29 cellular contexts compared by ENCODE assay signal in the genomic region with DNA sequence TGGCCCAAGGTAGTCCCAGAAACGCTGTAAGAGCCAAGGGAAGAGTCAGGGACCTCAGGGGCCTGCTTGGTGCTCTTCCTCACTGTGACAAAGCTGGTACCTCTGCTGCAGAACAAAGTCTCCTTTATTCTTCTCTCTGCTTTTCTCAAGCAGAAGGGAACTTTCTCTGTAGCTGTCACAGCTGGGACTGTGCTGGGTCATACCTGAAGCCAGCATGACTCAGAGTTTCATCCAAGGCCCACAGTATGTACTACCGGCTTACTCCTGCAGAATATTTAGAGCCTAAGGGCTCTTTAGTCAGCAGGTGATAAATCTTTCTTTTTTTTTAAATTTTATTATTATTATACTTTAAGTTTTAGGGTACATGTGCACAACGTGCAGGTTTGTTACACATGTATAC.
DNase-seq lines count a peak whose midpoint lies in the region; ATAC-seq and TF ChIP-seq lines count a peak whose summit lies in the region.
"Had no signal": no experiment of that assay in that cellular context is flagged by ENCODE, and none has a peak within 500 bp of the region (broad histone marks: within the 10 kb centered on the region; RNA-seq: fewer than 3 reads in every experiment).

No MANE protein-coding gene starts in this region.

- H2AFZ ChIP-seq in GM23248 (no peak overlapping the region), hepatocyte (no peak overlapping the region)

- peak; percentile 13 for DNase-seq in EL
- peak; percentile 30 for DNase-seq in GM23248
- DNase-seq in RPMI7951 (ENCODE audit: low read depth), result peak; percentile 3
- DNase-seq in hepatocyte (ENCODE audit: low spot score), result peak; percentile 11
- DNase-seq in stimulated activated naive CD8-positive, alpha-beta T cell treated with anti-CD3 and anti-CD28 coated beads, Interleukin-15, Interleukin-2, amounts not matched to agents 100 U/mL and 50 U/mL, for 24 hours, result no peak
- DNase-seq: activated CD4-positive, alpha-beta T cell treated with anti-CD3 and anti-CD28 coated beads for 36 hours; activated CD8-positive, alpha-beta memory T cell treated with anti-CD3 and anti-CD28 coated beads for 24 hours; activated effector memory CD4-positive, alpha-beta T cell treated with Interleukin-2 at 50 U/mL for 16 hours; activated naive CD8-positive, alpha-beta T cell treated with anti-CD3 and anti-CD28 coated beads for 36 hours; AML-193; CD4-positive, alpha-beta T cell; central memory CD4-positive, alpha-beta T cell; KG1; NCI-H1417 treated with DMSO at 0.1 percent for 48 hours; NCI-H345; NCI-H748 treated with DMSO at 0.1 percent for 48 hours; nephron progenitor cell; small intestine; stimulated activated CD4-positive, alpha-beta T cell treated with anti-CD3 and anti-CD28 coated beads, Interleukin-1b, Interleukin-23, amount 100 ng/mL, for 48 hours; stimulated activated CD8-positive, alpha-beta memory T cell treated with anti-CD3 and anti-CD28 coated beads, Interleukin-4, amount 100 ng/mL, for 48 hours; stomach; T-helper 17 cell; thyroid gland had no signal

- no peak overlapping the region for H3K9ac ChIP-seq in GM23248

- H3F3A ChIP-seq in GM23248 (ENCODE audit: insufficient read depth), result peaks cover 13% of the 10 kb centered on the region; the same call in 1 of the 2 replicates

- no peaks in the 10 kb centered on the region for H3K79me2 ChIP-seq in GM23248 (ENCODE audit: insufficient read depth)
- no peaks in the 10 kb centered on the region for H3K79me2 ChIP-seq in hepatocyte

- H3K36me3 ChIP-seq in GM23248 (ENCODE audit: low read depth) (no peaks in the 10 kb centered on the region), hepatocyte (replicated peaks; ENCODE audit: insufficient read depth, low read depth) (no peaks in the 10 kb centered on the region)
- H3K36me3 ChIP-seq: ascending aorta, stomach, thyroid gland had no signal

- no peak overlapping the region for H3K4me2 ChIP-seq in GM23248 (ENCODE audit: unreplicated experiment)
- H3K4me2 ChIP-seq in hepatocyte, result no peak overlapping the region

- H3K9me3 ChIP-seq in GM23248 (ENCODE audit: low read depth) (no peaks in the 10 kb centered on the region), hepatocyte (ENCODE audit: low read depth) (peaks cover 6% of the 10 kb centered on the region)
- H3K9me3 ChIP-seq: thyroid gland had no signal

- H3K27me3 ChIP-seq in GM23248 (replicated peaks; ENCODE audit: insufficient read depth) (no peaks in the 10 kb centered on the region), hepatocyte (no peaks in the 10 kb centered on the region)
- H3K27me3 ChIP-seq: ascending aorta, stomach, thyroid gland had no signal

- no peak for TF ChIP-seq CTCF in hepatocyte (IDR thresholded peaks at IDR 0.05; ENCODE audit: poor library complexity)

- H3K27ac ChIP-seq in GM23248 (no peak overlapping the region), hepatocyte (no peak overlapping the region)
- H3K27ac ChIP-seq: ascending aorta, stomach, thyroid gland had no signal

- WGBS in GM23248 (ENCODE audit: low coverage in 1 of 2, low lambda C conversion rate in 2 of 2, missing lambda C conversion rate in 2 of 2), 2 experiments, result 47 to 51% methylated on average over 3 of the region's 3 CpGs
- 71% methylated on average over 3 of the region's 3 CpGs for WGBS in hepatocyte (ENCODE audit: low lambda C conversion rate, missing lambda C conversion rate)

- in situ Hi-C loops in GM23248 (cut with MboI), result no loop called here

- H3K9me2 ChIP-seq in GM23248 (ENCODE audit: insufficient read depth), result no peaks in the 10 kb centered on the region
- no peaks in the 10 kb centered on the region for H3K9me2 ChIP-seq in hepatocyte (replicated peaks; ENCODE audit: insufficient read depth)

- peaks cover 5% of the 10 kb centered on the region; the same call in 1 of the 2 replicates for H3K4me1 ChIP-seq in GM23248 (ENCODE audit: insufficient read depth)
- no peaks in the 10 kb centered on the region for H3K4me1 ChIP-seq in hepatocyte (ENCODE audit: insufficient read depth)
- H3K4me1 ChIP-seq: ascending aorta, stomach, thyroid gland had no signal

- H4K20me1 ChIP-seq in GM23248 (ENCODE audit: insufficient read depth), result no peaks in the 10 kb centered on the region
- no peaks in the 10 kb centered on the region for H4K20me1 ChIP-seq in hepatocyte (ENCODE audit: insufficient read depth, poor library complexity, severe bottlenecking)

- ATAC-seq in HG02852 (IDR thresholded peaks at IDR 0.05; ENCODE audit: unreplicated experiment) (no peak), GM21619 (IDR thresholded peaks at IDR 0.05; ENCODE audit: unreplicated experiment) (no peak), HG03135 (IDR thresholded peaks at IDR 0.05; ENCODE audit: unreplicated experiment) (no peak)
- no peak for ATAC-seq in stimulated activated naive CD8-positive, alpha-beta T cell treated with anti-CD3 and anti-CD28 coated beads, Interleukin-15, Interleukin-2, amounts not matched to agents 100 U/mL and 50 U/mL, for 24 hours
- ATAC-seq: activated CD4-positive, alpha-beta T cell treated with anti-CD3 and anti-CD28 coated beads for 36 hours; SK-N-SH treated with all-trans-retinoic acid at 6 μM for 48 hours; T-helper 17 cell had no signal

- H3K4me3 ChIP-seq in GM23248, result no peak overlapping the region
- H3K4me3 ChIP-seq in hepatocyte, result no peak overlapping the region
- H3K4me3 ChIP-seq: ascending aorta, lung, stomach, thyroid gland had no signal
